26 cellular contexts compared by ENCODE assay signal in genomic region chr16:65660390-65660789, GRCh38.
DNase-seq lines count a peak whose midpoint lies in the region; ATAC-seq and TF ChIP-seq lines count a peak whose summit lies in the region.
"Had no signal": no experiment of that assay in that cellular context is flagged by ENCODE, and none has a peak within 500 bp of the region (broad histone marks: within the 10 kb centered on the region; RNA-seq: fewer than 3 reads in every experiment).

No MANE protein-coding gene starts in this region.

- intact Hi-C loops in stomach (cut with DNase I; ENCODE audit: low total_unique reads): no loop called here

- peaks cover 10% of the 10 kb centered on the region for H3K9me3 Mint-ChIP-seq in activated T-cell treated with anti-CD3 and anti-CD28 coated beads, Interleukin-2, amount 50 U/mL, for 24 hours

- H3K4me1 ChIP-seq in stomach: no peaks in the 10 kb centered on the region
- H3K4me1 ChIP-seq: testis had no signal

- H3K4me3 Mint-ChIP-seq in activated T-cell treated with anti-CD3 and anti-CD28 coated beads, Interleukin-2, amount 50 U/mL, for 24 hours: no peak overlapping the region
- H3K4me3 Mint-ChIP-seq: CD4-positive, alpha-beta memory T cell; central memory CD8-positive, alpha-beta T cell; H9 had no signal

- H3K27ac ChIP-seq in stomach: no peak overlapping the region
- H3K27ac ChIP-seq: dorsolateral prefrontal cortex, ovary, testis had no signal

- H3K9me3 ChIP-seq in stomach: no peaks in the 10 kb centered on the region
- H3K9me3 ChIP-seq: ovary, testis had no signal

- 67 to 84% (median 74%) methylated on average over 5 of the region's 5 CpGs for WGBS in stomach, 5 donors

- H3K27ac Mint-ChIP-seq in activated T-cell treated with anti-CD3 and anti-CD28 coated beads, Interleukin-2, amount 50 U/mL, for 24 hours: no peak overlapping the region
- H3K27ac Mint-ChIP-seq: CD4-positive, alpha-beta memory T cell; H9; naive B cell had no signal

- H3K36me3 ChIP-seq in stomach: no peaks in the 10 kb centered on the region
- H3K36me3 ChIP-seq: ovary had no signal

- peaks cover 0 to 5% (median 0%) of the 10 kb centered on the region in 3 donors for H3K27me3 ChIP-seq in stomach
- H3K27me3 ChIP-seq: ovary, testis had no signal

- TF ChIP-seq EP300 in stomach (IDR thresholded peaks at IDR 0.05): no peak

- no peak overlapping the region for H3K4me3 ChIP-seq in fibroblast of the aortic adventitia (ENCODE audit: low read depth, low read length)
- H3K4me3 ChIP-seq in stomach: no peak overlapping the region
- H3K4me3 ChIP-seq: dorsolateral prefrontal cortex, ovary, testis had no signal

- TF ChIP-seq CTCF in fibroblast of the aortic adventitia (IDR thresholded peaks at IDR 0.05; ENCODE audit: insufficient read depth, low read length): no peak
- no peak for TF ChIP-seq CTCF in stomach (IDR thresholded peaks at IDR 0.05)

- DNase-seq in AG08395 (ENCODE audit: low spot score) (peak; percentile 85), GM04504 (ENCODE audit: low read depth) (peak; percentile 64), T1000 (lab: John Stamatoyannopoulos, UW) (peak; percentile 48), fibroblast of the aortic adventitia (ENCODE audit: low read depth) (peak; percentile 19), stomach (no peak)
- no peak for DNase-seq in activated T-cell treated with anti-CD3 and anti-CD28 coated beads, Interleukin-2, amount 50 U/mL, for 24 hours
- DNase-seq: ACHN; activated CD4-positive, alpha-beta T cell treated with anti-CD3 and anti-CD28 coated beads, Interleukin-2, amount 50 U/mL, for 4 hours; activated naive CD4-positive, alpha-beta T cell; activated T-cell treated with anti-CD3 and anti-CD28 coated beads for 4 hours; CD4-positive, alpha-beta memory T cell; erythroblast; H9; mesenchymal stem cell; naive B cell; NCI-H1417; NCI-H2107; NCI-H526; ovary; right cardiac atrium; SHP77; testis had no signal

- no peak for ATAC-seq in GM19467 (IDR thresholded peaks at IDR 0.05; ENCODE audit: unreplicated experiment)
- ATAC-seq in HG03175 (IDR thresholded peaks at IDR 0.05; ENCODE audit: unreplicated experiment): no peak
- ATAC-seq: right cardiac atrium had no signal

- H3K36me3 Mint-ChIP-seq in activated T-cell treated with anti-CD3 and anti-CD28 coated beads, Interleukin-2, amount 50 U/mL, for 24 hours (ENCODE audit: low read depth): no peaks in the 10 kb centered on the region
- H3K36me3 Mint-ChIP-seq: CD4-positive, alpha-beta memory T cell; naive B cell had no signal

- no peaks in the 10 kb centered on the region for H3K4me1 Mint-ChIP-seq in activated T-cell treated with anti-CD3 and anti-CD28 coated beads, Interleukin-2, amount 50 U/mL, for 24 hours (ENCODE audit: low read depth)
- H3K4me1 Mint-ChIP-seq: central memory CD8-positive, alpha-beta T cell; naive B cell had no signal

- no peak for TF ChIP-seq POLR2A in stomach (IDR thresholded peaks at IDR 0.05)

- H3K27me3 Mint-ChIP-seq in activated T-cell treated with anti-CD3 and anti-CD28 coated beads, Interleukin-2, amount 50 U/mL, for 24 hours: no peaks in the 10 kb centered on the region
- H3K27me3 Mint-ChIP-seq: central memory CD8-positive, alpha-beta T cell had no signal

Comparison
In these comparisons a context has a peak if more than half of its experiments do, and no peak if none do; other contexts are left out.
1. DNase-seq: peak in AG08395 (single experiment), GM04504 (single experiment), T1000 (single experiment) and fibroblast of the aortic adventitia (single experiment); none in stomach (single experiment) and activated T-cell treated with anti-CD3 and anti-CD28 coated beads, Interleukin-2, amount 50 U/mL, for 24 hours (single experiment).